ENCODE assay signal across 1 cellular context in genomic region chr1:165228676-165229075, GRCh38.
TF ChIP-seq lines count a peak whose summit lies in the region.

No MANE protein-coding gene starts in this region.

TF ChIP-seq in K562, 482 proteins besides CTCF, POLR2A, EP300 and RAD21 (continued from another document and continues in another):
- TF ChIP-seq RREB1 (CRISPR knock-in tag; IDR thresholded peaks at IDR 0.05) (no peak), ZBTB5 (IDR thresholded peaks at IDR 0.05) (no peak), PCBP2 (IDR thresholded peaks at IDR 0.05; ENCODE audit: low read depth, low read length, poor library complexity, severe bottlenecking) (no peak), SMARCB1 (IDR thresholded peaks at IDR 0.05; ENCODE audit: insufficient read length, low read depth) (no peak), HNRNPL (IDR thresholded peaks at IDR 0.05; ENCODE audit: low read depth, low read length) (no peak), KLF16 (IDR thresholded peaks at IDR 0.05) (peak; percentile 28; the same call in 1 of the 2 replicates), SREBF2 (CRISPR knock-in tag; IDR thresholded peaks at IDR 0.05) (no peak), ZNF146 (CRISPR knock-in tag; IDR thresholded peaks at IDR 0.05; ENCODE audit: unreplicated experiment) (no peak), RBM22 (IDR thresholded peaks at IDR 0.05; ENCODE audit: low read depth, low read length, poor library complexity, severe bottlenecking) (no peak), EHMT2 (IDR thresholded peaks at IDR 0.05) (peak; percentile 91), CBX3 (IDR thresholded peaks at IDR 0.05; ENCODE audit: borderline replicate concordance in 1 of 2, low read length in 2 of 2) (no peak), SOX6 (IDR thresholded peaks at IDR 0.05) (peak; percentile 87), ZNF830 (CRISPR knock-in tag; IDR thresholded peaks at IDR 0.05) (no peak), NCOA1 (IDR thresholded peaks at IDR 0.05; ENCODE audit: low read depth) (no peak), HDAC3 (IDR thresholded peaks at IDR 0.05; ENCODE audit: borderline replicate concordance, partially characterized antibody) (no peak), HMGXB4 (CRISPR knock-in tag; IDR thresholded peaks at IDR 0.05) (no peak), USF1 (CRISPR knock-in tag; IDR thresholded peaks at IDR 0.05) (no peak), SNAPC5 (CRISPR knock-in tag; IDR thresholded peaks at IDR 0.05) (no peak), SMAD3 (CRISPR knock-in tag; conservative IDR thresholded peaks at IDR 0.05) (0 out of 2 replicates have a peak, but pooled peaks have one; percentile 51), ZNF384 (IDR thresholded peaks at IDR 0.05; ENCODE audit: low read depth, low read length) (no peak), BCLAF1 (IDR thresholded peaks at IDR 0.05; ENCODE audit: borderline replicate concordance in 1 of 2, control insufficient read depth in 1 of 2, low read depth in 2 of 2, low read length in 1 of 2) (no peak), HDAC2 (IDR thresholded peaks at IDR 0.05) (0 out of 2 replicates have a peak, but pooled peaks have one; percentile 24), TEAD4 (IDR thresholded peaks at IDR 0.05; ENCODE audit: low read length) (peak; percentile 76), TEAD4 (CRISPR knock-in tag; IDR thresholded peaks at IDR 0.05; ENCODE audit: borderline replicate concordance) (no peak), CTBP1 (IDR thresholded peaks at IDR 0.05; ENCODE audit: borderline replicate concordance) (peak; percentile 59), CEBPB (tag; IDR thresholded peaks at IDR 0.05) (peak; percentile 74), MTF1 (CRISPR knock-in tag; IDR thresholded peaks at IDR 0.05; ENCODE audit: borderline replicate concordance) (no peak), HEY1 (CRISPR knock-in tag; IDR thresholded peaks at IDR 0.05; ENCODE audit: borderline replicate concordance) (0 out of 2 replicates have a peak, but pooled peaks have one; percentile 52), NFE2 (IDR thresholded peaks at IDR 0.05; ENCODE audit: low read depth) (peak; percentile 84), ZNF407 (IDR thresholded peaks at IDR 0.05; ENCODE audit: low read depth) (no peak), E2F1 (CRISPR knock-in tag; IDR thresholded peaks at IDR 0.05) (no peak), SNRNP70 (optimal IDR thresholded peaks at IDR 0.05; ENCODE audit: low read depth, low read length) (no peak), NFXL1 (CRISPR knock-in tag; IDR thresholded peaks at IDR 0.05) (no peak), ZNF589 (CRISPR knock-in tag; IDR thresholded peaks at IDR 0.05; ENCODE audit: low read depth) (peak; percentile 73; the same call in 1 of the 2 replicates), ZNF143 (CRISPR knock-in tag; IDR thresholded peaks at IDR 0.05) (no peak), RBM34 (IDR thresholded peaks at IDR 0.05; ENCODE audit: borderline replicate concordance, insufficient read depth, low read length) (no peak), RFX7 (CRISPR knock-in tag; IDR thresholded peaks at IDR 0.05) (no peak)
